14 cellular contexts compared by ENCODE assay signal in the genomic region with DNA sequence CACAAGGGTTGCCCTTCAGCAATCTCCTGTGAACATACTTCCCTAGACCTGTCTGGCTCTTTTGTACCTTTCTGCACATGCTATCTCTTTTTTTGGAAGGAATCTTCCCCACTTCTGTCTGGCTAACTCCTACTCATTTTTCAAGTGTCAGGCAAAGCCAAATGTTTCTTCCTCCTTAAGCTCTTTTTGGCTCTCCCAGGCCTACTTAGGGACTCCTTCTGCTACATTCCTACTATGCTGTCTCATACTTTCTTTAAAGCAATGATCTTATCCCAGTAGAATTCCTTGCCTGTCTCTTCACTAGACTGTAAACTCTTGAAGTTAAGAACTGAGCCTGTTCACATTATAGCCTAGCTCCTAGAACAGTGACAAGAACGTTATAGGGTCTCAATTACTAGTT.
DNase-seq lines count a peak whose midpoint lies in the region; ATAC-seq and TF ChIP-seq lines count a peak whose summit lies in the region.
"Had no signal": no experiment of that assay in that cellular context is flagged by ENCODE, and none has a peak within 500 bp of the region (broad histone marks: within the 10 kb centered on the region; RNA-seq: fewer than 3 reads in every experiment).

No MANE protein-coding gene starts in this region.

- intact Hi-C loops in heart left ventricle (cut with DNase I), result no loop called here

- H3K27me3 ChIP-seq in AG04450 (ENCODE audit: control insufficient read depth, insufficient read depth, low read length) (no peaks in the 10 kb centered on the region), heart left ventricle (no peaks in the 10 kb centered on the region)
- H3K27me3 ChIP-seq: right lobe of liver had no signal

- H3K27ac ChIP-seq in AG04450 (ENCODE audit: low read depth, low read length), result no peak overlapping the region
- H3K27ac ChIP-seq in heart left ventricle, result peak overlapping the region in 6 of 12 donors; percentile 12 to 67 (median 56)
- H3K27ac ChIP-seq: right lobe of liver had no signal

- H3K4me3 ChIP-seq in AG04450 (ENCODE audit: low read depth, low read length), result no peak overlapping the region
- H3K4me3 ChIP-seq in heart left ventricle, result no peak overlapping the region
- H3K4me3 ChIP-seq: HAP-1, right lobe of liver had no signal

- ATAC-seq in heart left ventricle (peak; percentile 63 to 97 (median 76)), omental fat pad (ENCODE audit: low FRiP score) (peak; percentile 76), HG03442 (IDR thresholded peaks at IDR 0.05; ENCODE audit: unreplicated experiment) (no peak), GM19351 (IDR thresholded peaks at IDR 0.05; ENCODE audit: unreplicated experiment) (no peak)
- ATAC-seq: activated naive CD4-positive, alpha-beta T cell treated with anti-CD3 and anti-CD28 coated beads, Interleukin-2, amount 50 U/mL, for 72 hours; right lobe of liver had no signal

- H3K4me1 ChIP-seq in heart left ventricle, result peaks cover 0 to 11% (median 0%) of the 10 kb centered on the region in 12 donors
- H3K4me1 ChIP-seq: HAP-1, right lobe of liver had no signal

- DNase-seq in AG04450 (ENCODE audit: low read depth, low spot score), result peak; percentile 23
- DNase-seq in RKO (ENCODE audit: low spot score), result peak; percentile 5
- no peak for DNase-seq in heart left ventricle
- no peak for DNase-seq in omental fat pad (ENCODE audit: low spot score)
- no peak for DNase-seq in SHP77 (lab: John Stamatoyannopoulos, UW)
- DNase-seq in ecto neural progenitor cell (ENCODE audit: low spot score), result no peak
- DNase-seq: cerebellar nuclear complex, erythroblast, right lobe of liver, SK-N-SH had no signal

- 29 to 58% (median 41%) methylated on average over 1 of the region's 1 CpG for WGBS in heart left ventricle, 4 donors

- TF ChIP-seq POLR2A in heart left ventricle (IDR thresholded peaks at IDR 0.05), result no peak

- POLR2A ChIA-PET in AG04450 (lab: Yijun Ruan, JAX), result interaction anchor here (0.7 kb wide), 1 partner anchor 26 kb away, joined by 3 read pairs; no protein-coding TSS in a partner anchor

- no peaks in the 10 kb centered on the region for H3K9me3 ChIP-seq in AG04450 (ENCODE audit: control insufficient read depth, insufficient read depth, low read length)
- H3K9me3 ChIP-seq in heart left ventricle, result peaks cover 0 to 17% (median 8%) of the 10 kb centered on the region in 12 donors
- H3K9me3 ChIP-seq: HAP-1, right lobe of liver had no signal

- TF ChIP-seq CTCF in AG04450 (IDR thresholded peaks at IDR 0.05; ENCODE audit: low read depth, low read length) (no peak), heart left ventricle (IDR thresholded peaks at IDR 0.05) (no peak), omental fat pad (IDR thresholded peaks at IDR 0.05) (no peak)

- CTCF ChIA-PET in AG04450 (lab: Charles Lee), result interaction anchor here (1.2 kb wide), 1 partner anchor 256 kb away, joined by 3 read pairs; no protein-coding TSS in a partner anchor

- no peaks in the 10 kb centered on the region for H3K36me3 ChIP-seq in heart left ventricle
- H3K36me3 ChIP-seq: HAP-1, right lobe of liver had no signal

Comparison
In these comparisons a context has a peak if more than half of its experiments do, and no peak if none do; other contexts are left out.
1. DNase-seq: peak in AG04450 (single experiment) and RKO (single experiment); none in heart left ventricle (0 of 5), omental fat pad (single experiment), SHP77 (0 of 2) and ecto neural progenitor cell (single experiment).
2. ATAC-seq: peak in heart left ventricle (4 of 4) and omental fat pad (single experiment); none in HG03442 (single experiment) and GM19351 (single experiment).